1 cellular context compared by ENCODE assay signal in the genomic region with DNA sequence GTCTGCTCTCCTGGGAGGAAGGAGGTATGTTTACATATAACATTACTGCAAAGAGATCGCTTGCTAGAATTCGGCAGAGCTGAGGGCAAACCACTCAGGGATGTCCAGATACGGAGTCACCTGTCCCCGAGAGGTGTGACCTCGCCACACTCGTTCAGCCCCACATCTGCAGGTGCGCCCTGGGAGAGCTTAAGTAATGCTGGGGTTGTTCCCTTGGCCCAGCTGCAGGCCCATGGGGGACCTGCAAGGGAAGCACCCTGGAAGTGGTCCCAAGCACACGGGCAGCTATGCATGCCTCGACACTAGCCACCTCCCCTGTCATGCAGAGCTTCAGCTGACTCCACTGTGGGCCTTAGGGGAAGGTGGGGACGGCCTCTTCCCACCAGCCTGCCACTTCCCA.
TF ChIP-seq lines count a peak whose summit lies in the region.

No MANE protein-coding gene starts in this region.

TF ChIP-seq in K562, 482 proteins besides CTCF, POLR2A, EP300 and RAD21:
- TF ChIP-seq POLR2G (IDR thresholded peaks at IDR 0.05; ENCODE audit: low read depth, low read length) (peak; percentile 27; the same call in 1 of the 2 replicates), POLR2AphosphoS5 (IDR thresholded peaks at IDR 0.05; ENCODE audit: control insufficient read depth, insufficient read depth, low read depth, low read length) (no peak)
